Comparison of ENCODE assay signal across 27 cellular contexts in genomic region chr6:66127061-66127460, GRCh38.
"Had no signal": no experiment of that assay in that cellular context is flagged by ENCODE, and none has a peak within 500 bp of the region (broad histone marks: within the 10 kb centered on the region; RNA-seq: fewer than 3 reads in every experiment).

No MANE protein-coding gene starts in this region.

- ATAC-seq: natural killer cell; psoas muscle; right cardiac atrium; right lobe of liver; stimulated activated effector memory CD8-positive, alpha-beta T cell treated with anti-CD3 and anti-CD28 coated beads, Interleukin-12 subunit alpha, Interleukin-12 subunit beta, amount 100 ng/mL, for 72 hours; stimulated activated naive B cell treated with anti-CD40 and anti-IgM and Interleukin-4, amounts not matched to agents 10 μg/mL and 1 μg/mL and 100 μg/mL, for 72 hours had no signal

- H3K27me3 Mint-ChIP-seq: progenitor cell of endocrine pancreas; stimulated activated naive B cell treated with anti-CD40 and anti-IgM and Interleukin-4, amounts not matched to agents 10 μg/mL and 1 μg/mL and 100 μg/mL, for 72 hours; stimulated activated naive CD8-positive, alpha-beta T cell treated with anti-CD3 and anti-CD28 coated beads, Interleukin-15, Interleukin-2, amounts not matched to agents 100 ng/mL and 50 ng/mL, for 24 hours had no signal

- FAIRE-seq: small intestine, urothelium cell line had no signal

- H3K79me2 ChIP-seq: parathyroid adenoma had no signal

- DNase-seq: natural killer cell; occipital lobe; ovary; psoas muscle; right cardiac atrium; right lobe of liver; sigmoid colon; small intestine; stimulated activated CD4-positive, alpha-beta T cell treated with anti-CD3 and anti-CD28 coated beads, Interleukin-15, amount 100 ng/mL, for 24 hours; stimulated activated CD4-positive, alpha-beta T cell treated with anti-CD3 and anti-CD28 coated beads, Interleukin-2, amount 100 ng/mL, for 24 hours; stimulated activated CD4-positive, alpha-beta T cell treated with anti-CD3 and anti-CD28 coated beads, Interleukin-2, amount 100 ng/mL, for 48 hours; stimulated activated CD4-positive, alpha-beta T cell treated with anti-CD3 and anti-CD28 coated beads, Interleukin-4, amount 100 ng/mL, for 24 hours; stimulated activated naive B cell treated with anti-CD40 and anti-IgM and Interleukin-4, amounts not matched to agents 10 μg/mL and 1 μg/mL and 100 μg/mL, for 72 hours; stimulated activated naive CD4-positive, alpha-beta T cell treated with Interleukin-2 at 50 U/mL for 16 hours; stomach; thyroid gland; trophoblast cell; upper lobe of left lung had no signal

- H3K36me3 Mint-ChIP-seq: stimulated activated effector memory CD8-positive, alpha-beta T cell treated with anti-CD3 and anti-CD28 coated beads, Interleukin-12 subunit alpha, Interleukin-12 subunit beta, amount 100 ng/mL, for 72 hours; stimulated activated naive B cell treated with anti-CD40 and anti-IgM and Interleukin-4, amounts not matched to agents 10 μg/mL and 1 μg/mL and 100 μg/mL, for 72 hours had no signal

- H3K4me1 Mint-ChIP-seq: natural killer cell; nephron; stimulated activated effector memory CD8-positive, alpha-beta T cell treated with anti-CD3 and anti-CD28 coated beads, Interleukin-12 subunit alpha, Interleukin-12 subunit beta, amount 100 ng/mL, for 72 hours; stimulated activated naive B cell treated with anti-CD40 and anti-IgM and Interleukin-4, amounts not matched to agents 10 μg/mL and 1 μg/mL and 100 μg/mL, for 72 hours had no signal

- H3K9ac ChIP-seq: parathyroid adenoma had no signal

- H3K4me1 ChIP-seq: parathyroid adenoma, psoas muscle, right lobe of liver, sigmoid colon, stomach, thyroid gland, tibial nerve, upper lobe of left lung, vagina had no signal

- H3K27ac Mint-ChIP-seq: natural killer cell; nephron; progenitor cell of endocrine pancreas; stimulated activated effector memory CD8-positive, alpha-beta T cell treated with anti-CD3 and anti-CD28 coated beads, Interleukin-12 subunit alpha, Interleukin-12 subunit beta, amount 100 ng/mL, for 72 hours; stimulated activated naive B cell treated with anti-CD40 and anti-IgM and Interleukin-4, amounts not matched to agents 10 μg/mL and 1 μg/mL and 100 μg/mL, for 72 hours; stimulated activated naive CD8-positive, alpha-beta T cell treated with anti-CD3 and anti-CD28 coated beads, Interleukin-15, Interleukin-2, amounts not matched to agents 100 ng/mL and 50 ng/mL, for 24 hours had no signal

- H3K36me3 ChIP-seq: ovary, right lobe of liver, sigmoid colon, stomach, thoracic aorta, thyroid gland, tibial nerve, upper lobe of left lung, vagina had no signal

- H3K4me3 ChIP-seq: ovary, psoas muscle, right lobe of liver, sigmoid colon, stomach, thoracic aorta, thyroid gland, tibial nerve, upper lobe of left lung, vagina had no signal

- H3K9me3 ChIP-seq: ovary, psoas muscle, right lobe of liver, thoracic aorta, thyroid gland had no signal

- H3K27me3 ChIP-seq: ovary, right lobe of liver, sigmoid colon, stomach, thyroid gland, tibial nerve, upper lobe of left lung, vagina had no signal

- H3K27ac ChIP-seq: ovary, parathyroid adenoma, psoas muscle, right lobe of liver, sigmoid colon, stomach, thoracic aorta, thyroid gland, tibial nerve, upper lobe of left lung, vagina had no signal

- H3K4me3 Mint-ChIP-seq: natural killer cell; nephron; stimulated activated effector memory CD8-positive, alpha-beta T cell treated with anti-CD3 and anti-CD28 coated beads, Interleukin-12 subunit alpha, Interleukin-12 subunit beta, amount 100 ng/mL, for 72 hours; stimulated activated naive B cell treated with anti-CD40 and anti-IgM and Interleukin-4, amounts not matched to agents 10 μg/mL and 1 μg/mL and 100 μg/mL, for 72 hours; stimulated activated naive CD8-positive, alpha-beta T cell treated with anti-CD3 and anti-CD28 coated beads, Interleukin-15, Interleukin-2, amounts not matched to agents 100 ng/mL and 50 ng/mL, for 24 hours had no signal

- H2AFZ ChIP-seq: parathyroid adenoma had no signal
